ENCODE assay signal across 29 cellular contexts in genomic region chr15:80667895-80668430, GRCh38.
"Had no signal": no experiment of that assay in that cellular context is flagged by ENCODE, and none has a peak within 500 bp of the region (broad histone marks: within the 10 kb centered on the region; RNA-seq: fewer than 3 reads in every experiment).

No MANE protein-coding gene starts in this region.

- H3K36me3 ChIP-seq: adrenal gland, esophagus squamous epithelium, gastroesophageal sphincter, heart right ventricle had no signal

- ATAC-seq: activated CD4-positive, alpha-beta T cell treated with anti-CD3 and anti-CD28 coated beads for 36 hours; activated CD8-positive, alpha-beta memory T cell treated with anti-CD3 and anti-CD28 coated beads, Interleukin-2, amount 10 ng/mL, durations not matched to agents 7 days and 5 days; activated CD8-positive, alpha-beta T cell treated with anti-CD3 and anti-CD28 coated beads, Interleukin-2, amount 10 ng/mL, durations not matched to agents 7 days and 5 days; activated naive CD8-positive, alpha-beta T cell treated with anti-CD3 and anti-CD28 coated beads, Interleukin-2, amount 50 U/mL, for 24 hours; body of pancreas; effector memory CD8-positive, alpha-beta T cell; gastroesophageal sphincter; heart right ventricle; T-helper 17 cell had no signal

- H3K4me3 ChIP-seq: adrenal gland, body of pancreas, esophagus squamous epithelium, gastroesophageal sphincter, heart right ventricle had no signal

- DNase-seq: activated CD4-positive, alpha-beta memory T cell treated with anti-CD3 and anti-CD28 coated beads for 36 hours; activated CD4-positive, alpha-beta T cell treated with anti-CD3 and anti-CD28 coated beads for 36 hours; activated CD4-positive, alpha-beta T cell treated with anti-CD3 and anti-CD28 coated beads, Interleukin-2, amount 10 ng/mL, durations not matched to agents 24 days and 14 days; activated CD4-positive, CD25-positive, alpha-beta regulatory T cell; activated CD4-positive, CD25-positive, alpha-beta regulatory T cell treated with anti-CD3 and anti-CD28 coated beads, Interleukin-2, amount 50 U/mL, for 72 hours; activated CD8-positive, alpha-beta memory T cell treated with anti-CD3 and anti-CD28 coated beads, Interleukin-2, amount 10 ng/mL, durations not matched to agents 7 days and 5 days; activated CD8-positive, alpha-beta memory T cell treated with anti-CD3 and anti-CD28 coated beads, Interleukin-2, amount 50 U/mL, for 4 hours; activated CD8-positive, alpha-beta T cell treated with anti-CD3 and anti-CD28 coated beads, Interleukin-2, amount 10 ng/mL, durations not matched to agents 7 days and 5 days; activated effector memory CD4-positive, alpha-beta T cell treated with anti-CD3 and anti-CD28 coated beads, Interleukin-2, amount 50 U/mL, for 16 hours; activated naive CD4-positive, alpha-beta T cell treated with anti-CD3 and anti-CD28 coated beads for 36 hours; activated naive CD8-positive, alpha-beta T cell treated with anti-CD3 and anti-CD28 coated beads for 36 hours; activated naive CD8-positive, alpha-beta T cell treated with anti-CD3 and anti-CD28 coated beads, Interleukin-2, amount 50 U/mL, for 24 hours; activated T-cell treated with anti-CD3 and anti-CD28 coated beads, Interleukin-2, amount 50 U/mL, for 1 hour; activated T-cell treated with anti-CD3 and anti-CD28 coated beads, Interleukin-2, amount 50 U/mL, for 48 hours; adrenal gland; amygdala; aorta; body of pancreas; caudate nucleus; cortex of kidney; dermis blood vessel endothelial cell; effector CD4-positive, alpha-beta T cell; effector memory CD8-positive, alpha-beta T cell; esophagus squamous epithelium; foreskin melanocyte; heart right ventricle; T-helper 17 cell had no signal

- H3K9me3 ChIP-seq: adrenal gland, body of pancreas, esophagus squamous epithelium had no signal

- H3K27me3 ChIP-seq: adrenal gland, body of pancreas, esophagus squamous epithelium, gastroesophageal sphincter had no signal

- H3K27ac ChIP-seq: adrenal gland, body of pancreas, epithelial cell of prostate, esophagus squamous epithelium, gastroesophageal sphincter, heart right ventricle had no signal

- H3K4me1 ChIP-seq: adrenal gland, body of pancreas, gastroesophageal sphincter, heart right ventricle had no signal
